Comparison of ENCODE assay signal across 8 cellular contexts in genomic region chr3:129305592-129306091, GRCh38. TPM values are rescaled to one million over a fixed set of nuclear protein-coding genes. Genes with fewer than 3 reads are reported as not detected.
A peak's percentile ranks its signal among the peaks of the same experiment; 100 is the strongest.
DNase-seq lines count a peak whose midpoint lies in the region; ATAC-seq and TF ChIP-seq lines count a peak whose summit lies in the region.

No MANE protein-coding gene starts in this region.

- H3K27ac ChIP-seq in AG04450 (ENCODE audit: low read depth, low read length) (peak overlapping the region; percentile 73), RWPE1 (peak overlapping the region; percentile 86), mucosa of rectum (ENCODE audit: low read depth in 2 of 2, low read length in 2 of 2) (peak overlapping the region; percentile 37 to 57), tibial artery (peak overlapping the region; percentile 84 to 85)

- CTCF ChIA-PET in AG04450 (lab: Charles Lee) (interaction anchor here (1.9 kb wide), 1 partner anchor 11 kb away, joined by 7 read pairs; a partner anchor contains a TSS), RWPE1 (lab: Yijun Ruan, JAX) (interaction anchor here (0.6 to 1.6 kb wide), 3 partner anchors 10 to 77 kb away, joined by 3 to 6 read pairs (median 5); a partner anchor contains a TSS)
- CTCF ChIA-PET in activated CD8-positive, alpha-beta memory T cell treated with anti-CD3 and anti-CD28 coated beads, Interleukin-2, amount 10 ng/mL, durations not matched to agents 7 days and 5 days (lab: Charles Lee), result interaction anchor here (5.8 kb wide), 1 partner anchor 10 kb away, joined by 25 read pairs; a partner anchor contains a TSS

- no peaks in the 10 kb centered on the region for H3K9me3 Mint-ChIP-seq in activated CD8-positive, alpha-beta memory T cell treated with anti-CD3 and anti-CD28 coated beads, Interleukin-2, amount 10 ng/mL, durations not matched to agents 7 days and 5 days (ENCODE audit: low read depth)

- H3K4me1 ChIP-seq in mucosa of rectum (ENCODE audit: control insufficient read depth in 2 of 2, insufficient read depth in 2 of 2, low read length in 2 of 2) (peaks cover 0 to 4% of the 10 kb centered on the region in 2 donors), tibial artery (peaks cover 0 to 18% (median 6%) of the 10 kb centered on the region in 4 donors)

- H3K4me3 Mint-ChIP-seq in activated CD8-positive, alpha-beta memory T cell treated with anti-CD3 and anti-CD28 coated beads, Interleukin-2, amount 10 ng/mL, durations not matched to agents 7 days and 5 days, result no peak overlapping the region

- POLR2A ChIA-PET in AG04450 (lab: Yijun Ruan, JAX) (interaction anchor here (0.5 to 1.8 kb wide), 2 partner anchors 10 to 46 kb away, joined by 7 to 11 read pairs; a partner anchor contains a TSS), RWPE1 (lab: Yijun Ruan, JAX; ENCODE audit: low non-redundant PET) (interaction anchor here (1.0 kb wide), 1 partner anchor 134 kb away, joined by 3 read pairs; the partner anchor contains the start of genes IFT122 and MBD4)

- TF ChIP-seq CTCF in AG04450 (IDR thresholded peaks at IDR 0.05; ENCODE audit: low read depth, low read length) (no peak), RWPE1 (conservative IDR thresholded peaks at IDR 0.05; ENCODE audit: low read depth) (no peak), tibial artery (IDR thresholded peaks at IDR 0.05) (peak in 1 of 2 experiments; percentile 14)

- no peaks in the 10 kb centered on the region for H3K27me3 ChIP-seq in AG04450 (ENCODE audit: control insufficient read depth, insufficient read depth, low read length)
- H3K27me3 ChIP-seq in H7 (ENCODE audit: control insufficient read depth, insufficient read depth, low read length), result no peaks in the 10 kb centered on the region
- H3K27me3 ChIP-seq in mucosa of rectum (ENCODE audit: control insufficient read depth in 2 of 2, insufficient read depth in 2 of 2, low read length in 2 of 2), result no peaks in the 10 kb centered on the region
- no peaks in the 10 kb centered on the region for H3K27me3 ChIP-seq in tibial artery

- intact Hi-C loops in tibial artery (cut with DNase I; ENCODE audit: low total_unique reads), result no loop called here

- H3K4me1 Mint-ChIP-seq in activated CD8-positive, alpha-beta memory T cell treated with anti-CD3 and anti-CD28 coated beads, Interleukin-2, amount 10 ng/mL, durations not matched to agents 7 days and 5 days, result peaks cover 28% of the 10 kb centered on the region

- H3K9me3 ChIP-seq in AG04450 (ENCODE audit: control insufficient read depth, insufficient read depth, low read length) (no peaks in the 10 kb centered on the region; the same call in 1 of the 2 replicates), mucosa of rectum (ENCODE audit: control insufficient read depth in 2 of 2, low read length in 2 of 2) (no peaks in the 10 kb centered on the region), tibial artery (no peaks in the 10 kb centered on the region)

- peak; percentile 70 for ATAC-seq in esophagus mucosa
- no peak for ATAC-seq in activated CD8-positive, alpha-beta memory T cell treated with anti-CD3 and anti-CD28 coated beads, Interleukin-2, amount 10 ng/mL, durations not matched to agents 7 days and 5 days

- H3K36me3 Mint-ChIP-seq in activated CD8-positive, alpha-beta memory T cell treated with anti-CD3 and anti-CD28 coated beads, Interleukin-2, amount 10 ng/mL, durations not matched to agents 7 days and 5 days, result peaks cover 29% of the 10 kb centered on the region

- DNase-seq in AG04450 (ENCODE audit: low read depth, low spot score), result no peak
- DNase-seq in H7, result peak; percentile 98
- DNase-seq in RWPE1 (ENCODE audit: low spot score), result peak; percentile 97
- DNase-seq in tibial artery, result peak; percentile 93 to 96
- DNase-seq in activated CD8-positive, alpha-beta memory T cell treated with anti-CD3 and anti-CD28 coated beads, Interleukin-2, amount 10 ng/mL, durations not matched to agents 7 days and 5 days, result no peak
- no peak for DNase-seq in SIG-M5 treated with dmso at 0.1 percent for 504 hours (lab: John Stamatoyannopoulos, UW; ENCODE audit: unreplicated experiment)

- no peak overlapping the region for H3K27ac Mint-ChIP-seq in activated CD8-positive, alpha-beta memory T cell treated with anti-CD3 and anti-CD28 coated beads, Interleukin-2, amount 10 ng/mL, durations not matched to agents 7 days and 5 days

- no peaks in the 10 kb centered on the region for H3K27me3 Mint-ChIP-seq in activated CD8-positive, alpha-beta memory T cell treated with anti-CD3 and anti-CD28 coated beads, Interleukin-2, amount 10 ng/mL, durations not matched to agents 7 days and 5 days

- H3K36me3 ChIP-seq in H7 (replicated peaks; ENCODE audit: control insufficient read depth, insufficient read depth, low read length) (peaks cover 8% of the 10 kb centered on the region), mucosa of rectum (ENCODE audit: control insufficient read depth in 2 of 2, insufficient read depth in 2 of 2, low read length in 2 of 2) (peaks cover 25 to 28% of the 10 kb centered on the region in 2 donors), tibial artery (peaks cover 10 to 39% (median 27%) of the 10 kb centered on the region in 3 donors)

- H3K9ac ChIP-seq in mucosa of rectum (ENCODE audit: low read depth in 1 of 2, low read length in 2 of 2), result peak overlapping the region in 1 of 2 donors; percentile 34

- H3K4me3 ChIP-seq in AG04450 (ENCODE audit: low read depth, low read length) (peak overlapping the region; percentile 13; the same call in 1 of the 2 replicates), H7 (ENCODE audit: insufficient read depth, low read depth, low read length) (no peak overlapping the region; the same call in 1 of the 2 replicates), mucosa of rectum (ENCODE audit: low read length in 2 of 2) (peak overlapping the region in 1 of 2 donors; percentile 27), tibial artery (peak overlapping the region; percentile 40 to 51)

RNA-seq across cellular contexts. Expression of gene HMCES, which starts 27.0 kb away (rescaled TPM):
- polyA plus RNA-seq in AG04450 (2011; rRNA removed), result 19.9 and 22.6 TPM in 2 replicates
- 8.5 and 13.9 TPM in 2 replicates for polyA minus RNA-seq in AG04450 (2011; rRNA and poly(A)+ RNA removed)
- total RNA-seq in H7 (2014; rRNA removed; shearing (Covaris generic)), result 28.1 and 32.0 TPM in 2 replicates
- total RNA-seq in esophagus mucosa, result 37.2 TPM
- 10 to 100 TPM; 43.4 to 52.1 TPM for total RNA-seq in activated CD8-positive, alpha-beta memory T cell treated with anti-CD3 and anti-CD28 coated beads, Interleukin-2, amount 10 ng/mL, durations not matched to agents 7 days and 5 days

RNA-seq across cellular contexts. Expression of gene COPG1, which starts 56.2 kb away (rescaled TPM):
- 229 and 231 TPM in 2 replicates for polyA plus RNA-seq in AG04450 (2011; rRNA removed)
- polyA minus RNA-seq in AG04450 (2011; rRNA and poly(A)+ RNA removed), result 489 and 625 TPM in 2 replicates
- total RNA-seq in H7 (2014; rRNA removed; shearing (Covaris generic)), result 138 TPM in 2 replicates
- 87.8 TPM for total RNA-seq in esophagus mucosa
- 100 to 1,000 TPM; 130 to 141 TPM for total RNA-seq in activated CD8-positive, alpha-beta memory T cell treated with anti-CD3 and anti-CD28 coated beads, Interleukin-2, amount 10 ng/mL, durations not matched to agents 7 days and 5 days

Comparison
In these comparisons a context has a peak if more than half of its experiments do, and no peak if none do; other contexts are left out.
1. DNase-seq: peak in H7 (single experiment), RWPE1 (single experiment) and tibial artery (2 of 2); none in AG04450 (single experiment), activated CD8-positive, alpha-beta memory T cell treated with anti-CD3 and anti-CD28 coated beads, Interleukin-2, amount 10 ng/mL, durations not matched to agents 7 days and 5 days (single experiment) and SIG-M5 treated with dmso at 0.1 percent for 504 hours (single experiment).
2. Peak in every context shown above with its lines, with median percentiles within 50 percentile points of each other: H3K27ac ChIP-seq.